19 cellular contexts compared by ENCODE assay signal in genomic region chr20:34754611-34755010, GRCh38. TPM values are rescaled to one million over a fixed set of nuclear protein-coding genes. Genes with fewer than 3 reads are reported as not detected.
DNase-seq lines count a peak whose midpoint lies in the region; ATAC-seq and TF ChIP-seq lines count a peak whose summit lies in the region.
"Had no signal": no experiment of that assay in that cellular context is flagged by ENCODE, and none has a peak within 500 bp of the region (broad histone marks: within the 10 kb centered on the region; RNA-seq: fewer than 3 reads in every experiment).

No MANE protein-coding gene starts in this region.

- CTCF ChIA-PET in RWPE1 (lab: Yijun Ruan, JAX) = interaction anchor here (0.7 to 1.1 kb wide), 5 partner anchors 10 to 185 kb away, joined by 3 to 8 read pairs (median 4); no protein-coding TSS in a partner anchor

- no peak for ATAC-seq in stimulated activated effector memory CD8-positive, alpha-beta T cell treated with anti-CD3 and anti-CD28 coated beads, Interleukin-12 subunit alpha, Interleukin-12 subunit beta, amount 100 ng/mL, for 72 hours
- ATAC-seq in GM19395 (IDR thresholded peaks at IDR 0.05; ENCODE audit: unreplicated experiment) = no peak

- no peaks in the 10 kb centered on the region for H3K9me3 Mint-ChIP-seq in stimulated activated effector memory CD8-positive, alpha-beta T cell treated with anti-CD3 and anti-CD28 coated beads, Interleukin-12 subunit alpha, Interleukin-12 subunit beta, amount 100 ng/mL, for 72 hours
- no peaks in the 10 kb centered on the region for H3K9me3 Mint-ChIP-seq in activated T-helper 1 cell treated with anti-CD3 and anti-CD28 coated beads, Interleukin-12 subunit alpha, Interleukin-12 subunit beta, Interleukin-2, Interleukin-4 antibody, amounts not matched to agents 30 ng/mL and 10 ng/mL and 1 ng/mL, durations not matched to agents 14 hours and 24 hours and 36 hours
- H3K9me3 Mint-ChIP-seq: CD14-positive monocyte had no signal

- H4K20me1 ChIP-seq in OCI-LY3 (ENCODE audit: insufficient read depth, low read length) = peaks cover 13% of the 10 kb centered on the region; the same call in 1 of the 2 replicates

- no peaks in the 10 kb centered on the region for H3K27me3 Mint-ChIP-seq in activated T-helper 1 cell treated with anti-CD3 and anti-CD28 coated beads, Interleukin-12 subunit alpha, Interleukin-12 subunit beta, Interleukin-2, Interleukin-4 antibody, amounts not matched to agents 30 ng/mL and 10 ng/mL and 1 ng/mL, durations not matched to agents 14 hours and 24 hours and 36 hours (ENCODE audit: insufficient read depth)

- no peak overlapping the region for H2AFZ ChIP-seq in OCI-LY3 (ENCODE audit: low read depth, low read length)

- no peaks in the 10 kb centered on the region; the same call in 1 of the 2 replicates for H3K9me3 ChIP-seq in OCI-LY3 (ENCODE audit: insufficient read depth, low read length)
- H3K9me3 ChIP-seq: Caco-2 had no signal

- H3K36me3 ChIP-seq in H7 (replicated peaks; ENCODE audit: control insufficient read depth, insufficient read depth, low read length) = peaks cover 2% of the 10 kb centered on the region
- H3K36me3 ChIP-seq in OCI-LY3 (replicated peaks; ENCODE audit: low read depth, low read length) = peaks cover 57% of the 10 kb centered on the region

- intact Hi-C loops in activated T-helper 1 cell treated with anti-CD3 and anti-CD28 coated beads, Interleukin-12 subunit alpha, Interleukin-12 subunit beta, Interleukin-2, Interleukin-4 antibody, amounts not matched to agents 30 ng/mL and 10 ng/mL and 1 ng/mL, durations not matched to agents 14 hours and 24 hours and 36 hours (cut with micrococcal nuclease) = no loop called here

- H3K36me3 Mint-ChIP-seq in stimulated activated effector memory CD8-positive, alpha-beta T cell treated with anti-CD3 and anti-CD28 coated beads, Interleukin-12 subunit alpha, Interleukin-12 subunit beta, amount 100 ng/mL, for 72 hours = peaks cover 97% of the 10 kb centered on the region
- H3K36me3 Mint-ChIP-seq in activated T-helper 1 cell treated with anti-CD3 and anti-CD28 coated beads, Interleukin-12 subunit alpha, Interleukin-12 subunit beta, Interleukin-2, Interleukin-4 antibody, amounts not matched to agents 30 ng/mL and 10 ng/mL and 1 ng/mL, durations not matched to agents 14 hours and 24 hours and 36 hours (ENCODE audit: low read depth) = peaks cover 40% of the 10 kb centered on the region

- no peaks in the 10 kb centered on the region for H3K79me2 ChIP-seq in OCI-LY3 (ENCODE audit: low read length)

- H3K4me3 ChIP-seq in H7 (ENCODE audit: insufficient read depth, low read depth, low read length) (no peak overlapping the region), OCI-LY3 (ENCODE audit: low read length) (no peak overlapping the region)

- peaks cover 31% of the 10 kb centered on the region for H3K4me1 ChIP-seq in OCI-LY3 (ENCODE audit: low read length)
- H3K4me1 ChIP-seq: Caco-2 had no signal

- peak; percentile 65 for DNase-seq in H7
- DNase-seq in epithelial cell of prostate (ENCODE audit: low read depth, low spot score) = no peak
- DNase-seq in stimulated activated effector memory CD8-positive, alpha-beta T cell treated with anti-CD3 and anti-CD28 coated beads, Interleukin-12 subunit alpha, Interleukin-12 subunit beta, amount 100 ng/mL, for 72 hours (ENCODE audit: low spot score in 2 of 2) = no peak
- no peak for DNase-seq in RWPE1 (ENCODE audit: low spot score)
- no peak for DNase-seq in activated T-helper 1 cell treated with anti-CD3 and anti-CD28 coated beads, Interleukin-12 subunit alpha, Interleukin-12 subunit beta, Interleukin-2, Interleukin-4 antibody, amounts not matched to agents 30 ng/mL and 10 ng/mL and 1 ng/mL, durations not matched to agents 14 hours and 24 hours and 36 hours (ENCODE audit: low spot score)
- DNase-seq: ACHN, AML-193, Caco-2, DMS153, EL, Kasumi-1, MM.1S, NCI-H1092 treated with DMSO at 0.1 percent for 48 hours, NCI-H2081 treated with DMSO at 0.1 percent for 48 hours, NCI-H524, SHP77 treated with DMSO at 0.1 percent for 48 hours had no signal

- peak overlapping the region; percentile 44; the same call in 1 of the 2 replicates for H3K4me2 ChIP-seq in OCI-LY3 (ENCODE audit: low read length)

- H3K4me1 Mint-ChIP-seq in stimulated activated effector memory CD8-positive, alpha-beta T cell treated with anti-CD3 and anti-CD28 coated beads, Interleukin-12 subunit alpha, Interleukin-12 subunit beta, amount 100 ng/mL, for 72 hours = no peaks in the 10 kb centered on the region
- no peaks in the 10 kb centered on the region for H3K4me1 Mint-ChIP-seq in activated T-helper 1 cell treated with anti-CD3 and anti-CD28 coated beads, Interleukin-12 subunit alpha, Interleukin-12 subunit beta, Interleukin-2, Interleukin-4 antibody, amounts not matched to agents 30 ng/mL and 10 ng/mL and 1 ng/mL, durations not matched to agents 14 hours and 24 hours and 36 hours (ENCODE audit: low read depth)
- H3K4me1 Mint-ChIP-seq: CD14-positive monocyte had no signal

- no peak overlapping the region for H3K4me3 Mint-ChIP-seq in stimulated activated effector memory CD8-positive, alpha-beta T cell treated with anti-CD3 and anti-CD28 coated beads, Interleukin-12 subunit alpha, Interleukin-12 subunit beta, amount 100 ng/mL, for 72 hours
- H3K4me3 Mint-ChIP-seq in activated T-helper 1 cell treated with anti-CD3 and anti-CD28 coated beads, Interleukin-12 subunit alpha, Interleukin-12 subunit beta, Interleukin-2, Interleukin-4 antibody, amounts not matched to agents 30 ng/mL and 10 ng/mL and 1 ng/mL, durations not matched to agents 14 hours and 24 hours and 36 hours = no peak overlapping the region
- H3K4me3 Mint-ChIP-seq: CD14-positive monocyte had no signal

- H3K27ac Mint-ChIP-seq in stimulated activated effector memory CD8-positive, alpha-beta T cell treated with anti-CD3 and anti-CD28 coated beads, Interleukin-12 subunit alpha, Interleukin-12 subunit beta, amount 100 ng/mL, for 72 hours = peak overlapping the region; percentile 52
- no peak overlapping the region for H3K27ac Mint-ChIP-seq in activated T-helper 1 cell treated with anti-CD3 and anti-CD28 coated beads, Interleukin-12 subunit alpha, Interleukin-12 subunit beta, Interleukin-2, Interleukin-4 antibody, amounts not matched to agents 30 ng/mL and 10 ng/mL and 1 ng/mL, durations not matched to agents 14 hours and 24 hours and 36 hours
- H3K27ac Mint-ChIP-seq: CD14-positive monocyte had no signal

- H3K9ac ChIP-seq in OCI-LY3 (ENCODE audit: low read length) = no peak overlapping the region

- H3K27ac ChIP-seq in OCI-LY3 (ENCODE audit: low read length) (no peak overlapping the region), epithelial cell of prostate (peak overlapping the region; percentile 32), RWPE1 (no peak overlapping the region)

- POLR2A ChIA-PET in RWPE1 (lab: Yijun Ruan, JAX; ENCODE audit: low non-redundant PET) = no interaction called here

- no peaks in the 10 kb centered on the region for H3K27me3 ChIP-seq in H7 (ENCODE audit: control insufficient read depth, insufficient read depth, low read length)
- no peaks in the 10 kb centered on the region for H3K27me3 ChIP-seq in OCI-LY3 (ENCODE audit: low read depth, low read length)

- no peak for TF ChIP-seq CTCF in OCI-LY3 (IDR thresholded peaks at IDR 0.05; ENCODE audit: low read depth, low read length)
- no peak for TF ChIP-seq CTCF in RWPE1 (conservative IDR thresholded peaks at IDR 0.05; ENCODE audit: low read depth)

RNA-seq across cellular contexts. Expression of gene TP53INP2, which starts 50.5 kb away (rescaled TPM):
- 2.2 and 2.4 TPM in 2 replicates for total RNA-seq in H7 (2014; rRNA removed; shearing (Covaris generic))
- total RNA-seq in activated T-helper 1 cell treated with anti-CD3 and anti-CD28 coated beads, Interleukin-12 subunit alpha, Interleukin-12 subunit beta, Interleukin-2, Interleukin-4 antibody, amounts not matched to agents 30 ng/mL and 10 ng/mL and 1 ng/mL, durations not matched to agents 14 hours and 24 hours and 36 hours = 3.2 and 3.5 TPM in 2 replicates
